In genomic region chr13:27449936-27450828, GRCh38 we compare ENCODE assay signal across 8 cellular contexts.
DNase-seq lines count a peak whose midpoint lies in the region; ATAC-seq and TF ChIP-seq lines count a peak whose summit lies in the region.

Gene MTIF3 (minus strand): TSS chr13:27450564. CDS start chr13:27440448, 10,116 bp downstream.

- H3K9me3 Mint-ChIP-seq in central memory CD8-positive, alpha-beta T cell: no peaks in the 10 kb centered on the region

- H3K4me3 Mint-ChIP-seq in central memory CD8-positive, alpha-beta T cell: peak within 1 kb of the TSS; percentile 79

- peak within 1 kb of the TSS; percentile 95 for H3K27ac Mint-ChIP-seq in central memory CD8-positive, alpha-beta T cell (ENCODE audit: low read depth)

- no peak for TF ChIP-seq CTCF in AG09309 (IDR thresholded peaks at IDR 0.05; ENCODE audit: control insufficient read depth, insufficient read depth, low read depth, low read length, missing control alignments)

- ATAC-seq in GM19023 (IDR thresholded peaks at IDR 0.05; ENCODE audit: unreplicated experiment): peak; percentile 86
- peak; percentile 84 for ATAC-seq in HG03280 (IDR thresholded peaks at IDR 0.05; ENCODE audit: unreplicated experiment)
- ATAC-seq in central memory CD8-positive, alpha-beta T cell (replicated peaks; ENCODE audit: extremely low read depth, poor library complexity, severe bottlenecking): peak; percentile 84

- peak within 1 kb of the TSS; percentile 70 for H3K4me3 ChIP-seq in AG09309 (ENCODE audit: control insufficient read depth, low read depth, low read length)

- DNase-seq in AG09309 (ENCODE audit: low read depth) (peak; percentile 41), NCI-H345 treated with DMSO at 0.1 percent for 48 hours (lab: John Stamatoyannopoulos, UW; ENCODE audit: unreplicated experiment) (peak; percentile 90), iris pigment epithelial cell (ENCODE audit: low read depth) (peak; percentile 89)
- peak; percentile 95 for DNase-seq in activated CD4-positive, CD25-positive, alpha-beta regulatory T cell treated with anti-CD3 and anti-CD28 coated beads, Interleukin-2, amount 50 U/mL, for 16 hours (ENCODE audit: low read depth, low spot score)
- peak; percentile 96 to 97 for DNase-seq in central memory CD8-positive, alpha-beta T cell (ENCODE audit: low spot score in 2 of 2)
- DNase-seq in stimulated activated CD4-positive, alpha-beta T cell treated with anti-CD3 and anti-CD28 coated beads, Interleukin-12 subunit alpha, Interleukin-12 subunit beta, amount 100 ng/mL, for 4 hours: peak; percentile 92

- H3K4me1 Mint-ChIP-seq in central memory CD8-positive, alpha-beta T cell: peaks cover 50% of the 10 kb centered on the region

- no peaks in the 10 kb centered on the region for H3K27me3 Mint-ChIP-seq in central memory CD8-positive, alpha-beta T cell

- peaks cover 24% of the 10 kb centered on the region for H3K36me3 Mint-ChIP-seq in central memory CD8-positive, alpha-beta T cell (ENCODE audit: insufficient read depth)

Comparison
In these comparisons a context has a peak if more than half of its experiments do, and no peak if none do; other contexts are left out.
1. Peak in every context shown above with its lines: DNase-seq, ATAC-seq and H3K4me3 ChIP-seq.
2. DNase-seq: peak in every context shown above with its lines; median percentile 96 in central memory CD8-positive, alpha-beta T cell; 95 in activated CD4-positive, CD25-positive, alpha-beta regulatory T cell treated with anti-CD3 and anti-CD28 coated beads, Interleukin-2, amount 50 U/mL, for 16 hours; 92 in stimulated activated CD4-positive, alpha-beta T cell treated with anti-CD3 and anti-CD28 coated beads, Interleukin-12 subunit alpha, Interleukin-12 subunit beta, amount 100 ng/mL, for 4 hours; 90 in NCI-H345 treated with DMSO at 0.1 percent for 48 hours; 89 in iris pigment epithelial cell; 41 in AG09309.